In genomic region chr3:128863560-128863959, GRCh38 we compare ENCODE assay signal across 9 cellular contexts. TPM values are rescaled to one million over a fixed set of nuclear protein-coding genes. Genes with fewer than 3 reads are reported as not detected.
A peak's percentile ranks its signal among the peaks of the same experiment; 100 is the strongest.
DNase-seq lines count a peak whose midpoint lies in the region; ATAC-seq and TF ChIP-seq lines count a peak whose summit lies in the region.
"Had no signal": no experiment of that assay in that cellular context is flagged by ENCODE, and none has a peak within 500 bp of the region (broad histone marks: within the 10 kb centered on the region; RNA-seq: fewer than 3 reads in every experiment).

No MANE protein-coding gene starts in this region.

- H3K79me2 ChIP-seq in KMS-11 (ENCODE audit: insufficient read depth, low read depth), result no peaks in the 10 kb centered on the region

- peak; percentile 43 for DNase-seq in activated T-cell treated with anti-CD3 and anti-CD28 coated beads, Interleukin-2, amount 50 U/mL, for 48 hours
- DNase-seq in activated T-cell treated with anti-CD3 and anti-CD28 coated beads, Interleukin-2, amount 50 U/mL, for 1 hour, result no peak
- DNase-seq in brain microvascular endothelial cell (no peak), gastrocnemius medialis (no peak), glomerular visceral epithelial cell (ENCODE audit: extremely low spot score) (no peak), activated gamma-delta T cell (lab: John Stamatoyannopoulos, UW) (no peak)
- DNase-seq: NCI-H345 had no signal

- TF ChIP-seq CTCF in KMS-11 (conservative IDR thresholded peaks at IDR 0.05; ENCODE audit: low read depth, low read length), result peak; percentile 34; the same call in 1 of the 2 replicates
- TF ChIP-seq CTCF in brain microvascular endothelial cell (IDR thresholded peaks at IDR 0.05; ENCODE audit: low read depth, low read length, missing control alignments), result peak; percentile 53
- peak in 4 of 5 experiments; percentile 12 to 43 (median 26) for TF ChIP-seq CTCF in gastrocnemius medialis (IDR thresholded peaks at IDR 0.05 in 4 of 5, conservative IDR thresholded peaks at IDR 0.05 in 1 of 5)

- H2AFZ ChIP-seq in KMS-11 (ENCODE audit: low read depth), result no peak overlapping the region

- H3K36me3 ChIP-seq in KMS-11 (ENCODE audit: insufficient read depth) (no peaks in the 10 kb centered on the region), brain microvascular endothelial cell (replicated peaks) (no peaks in the 10 kb centered on the region), gastrocnemius medialis (no peaks in the 10 kb centered on the region)

- H3K27me3 ChIP-seq in KMS-11 (ENCODE audit: insufficient read depth, low read depth) (no peaks in the 10 kb centered on the region), brain microvascular endothelial cell (replicated peaks) (no peaks in the 10 kb centered on the region), gastrocnemius medialis (no peaks in the 10 kb centered on the region)

- in situ Hi-C loops in brain microvascular endothelial cell (cut with HindIII; ENCODE audit: low pct_ligation_motif_present, low sequenced_read_pairs), result no loop called here
- in situ Hi-C loops in gastrocnemius medialis (cut with MboI; ENCODE audit: low sequenced_read_pairs in 4 of 4), result loop anchor here in 1 of 4 donors (25.0 kb wide), 1 partner anchor 176 kb away; no protein-coding TSS in a partner anchor

- H3K4me2 ChIP-seq in KMS-11, result no peak overlapping the region

- no peaks in the 10 kb centered on the region for H3K4me1 ChIP-seq in KMS-11 (ENCODE audit: low read depth, poor library complexity, severe bottlenecking)
- peaks cover 8 to 9% of the 10 kb centered on the region in 2 donors for H3K4me1 ChIP-seq in gastrocnemius medialis

- no peaks in the 10 kb centered on the region for H4K20me1 ChIP-seq in KMS-11 (ENCODE audit: insufficient read depth)

- H3K4me3 ChIP-seq in KMS-11 (IDR thresholded peaks at IDR 0.05; ENCODE audit: insufficient read depth, low read depth, low read length), result no peak overlapping the region
- no peak overlapping the region for H3K4me3 ChIP-seq in brain microvascular endothelial cell (ENCODE audit: low read depth, low read length)
- H3K4me3 ChIP-seq in gastrocnemius medialis, result no peak overlapping the region

- H3K27ac ChIP-seq in KMS-11 (no peak overlapping the region), brain microvascular endothelial cell (no peak overlapping the region), gastrocnemius medialis (no peak overlapping the region)

- H3K9me3 ChIP-seq in gastrocnemius medialis, result no peaks in the 10 kb centered on the region

- ATAC-seq in gastrocnemius medialis (peak in 1 of 2 donors; percentile 28), GM21515 (IDR thresholded peaks at IDR 0.05; ENCODE audit: unreplicated experiment) (no peak)

- no peak overlapping the region for H3K9ac ChIP-seq in KMS-11

- intact Hi-C loops in gastrocnemius medialis (cut with DNase I; ENCODE audit: low total_unique reads), result no loop called here

- TF ChIP-seq POLR2A in gastrocnemius medialis (IDR thresholded peaks at IDR 0.05), result no peak

RNA-seq across cellular contexts. Expression of gene ACAD9, which starts 15.9 kb away (rescaled TPM):
- 10 to 100 TPM; 26.3 to 43.0 (median 37.5) TPM for total RNA-seq in gastrocnemius medialis

Comparison
In these comparisons a context has a peak if more than half of its experiments do, and no peak if none do; other contexts are left out.
1. DNase-seq: peak in activated T-cell treated with anti-CD3 and anti-CD28 coated beads, Interleukin-2, amount 50 U/mL, for 48 hours (2 of 2); none in activated T-cell treated with anti-CD3 and anti-CD28 coated beads, Interleukin-2, amount 50 U/mL, for 1 hour (single experiment), brain microvascular endothelial cell (single experiment), gastrocnemius medialis (0 of 2), glomerular visceral epithelial cell (single experiment) and activated gamma-delta T cell (single experiment).
2. Peak in every context shown above with its lines, with median percentiles within 50 percentile points of each other: CTCF ChIP-seq.